11 cellular contexts compared by ENCODE assay signal in the genomic region with DNA sequence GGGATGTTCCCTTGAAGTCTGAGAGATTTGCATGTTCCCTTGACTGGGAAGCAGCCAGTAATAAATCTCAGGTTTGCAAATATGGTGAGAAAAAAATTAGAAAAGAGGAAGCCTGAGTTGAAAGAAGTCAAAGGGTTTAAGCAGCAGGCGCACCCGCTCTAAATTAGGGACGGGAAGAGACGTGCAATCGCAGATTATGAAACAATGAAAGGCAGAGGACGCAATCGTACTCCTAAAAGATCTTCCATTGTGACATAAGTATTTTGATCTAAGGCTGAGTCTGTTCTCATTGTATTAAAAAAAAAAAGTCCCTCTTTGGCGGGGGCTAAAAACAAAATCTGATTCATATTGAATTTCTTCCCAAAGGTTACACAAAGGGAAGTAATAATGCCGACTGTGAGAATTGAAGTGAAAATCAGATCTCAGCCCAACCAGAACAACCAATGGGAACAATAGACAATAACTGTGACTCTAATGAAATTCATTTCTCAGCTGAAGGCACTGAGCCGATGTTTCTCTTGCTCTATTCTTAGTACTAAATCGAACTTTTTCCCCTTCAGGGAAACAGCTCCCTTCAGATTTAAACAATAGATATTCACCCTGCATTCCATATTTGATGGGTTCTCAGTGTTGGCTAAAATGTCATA. TPM values are rescaled to one million over a fixed set of nuclear protein-coding genes. Genes with fewer than 3 reads are reported as not detected.
DNase-seq lines count a peak whose midpoint lies in the region; ATAC-seq, FAIRE-seq and TF ChIP-seq lines count a peak whose summit lies in the region.
"Had no signal": no experiment of that assay in that cellular context is flagged by ENCODE, and none has a peak within 500 bp of the region (broad histone marks: within the 10 kb centered on the region; RNA-seq: fewer than 3 reads in every experiment).

No MANE protein-coding gene starts in this region.

- FAIRE-seq in GM12891 (lab: Jason Lieb, UNC) = peak; percentile 48

- no peaks in the 10 kb centered on the region for H3K9me3 Mint-ChIP-seq in activated CD4-positive, alpha-beta T cell treated with anti-CD3 and anti-CD28 coated beads, Interleukin-2, amount 10 ng/mL, durations not matched to agents 7 days and 5 days
- H3K9me3 Mint-ChIP-seq in activated CD4-positive, alpha-beta memory T cell treated with anti-CD3 and anti-CD28 coated beads for 36 hours = no peaks in the 10 kb centered on the region

- H3K27me3 Mint-ChIP-seq in activated CD4-positive, alpha-beta T cell treated with anti-CD3 and anti-CD28 coated beads, Interleukin-2, amount 10 ng/mL, durations not matched to agents 7 days and 5 days = peaks cover 6% of the 10 kb centered on the region
- no peaks in the 10 kb centered on the region for H3K27me3 Mint-ChIP-seq in activated CD4-positive, alpha-beta memory T cell treated with anti-CD3 and anti-CD28 coated beads for 36 hours

- H3K36me3 Mint-ChIP-seq in activated CD4-positive, alpha-beta T cell treated with anti-CD3 and anti-CD28 coated beads, Interleukin-2, amount 10 ng/mL, durations not matched to agents 7 days and 5 days (ENCODE audit: low read depth) = no peaks in the 10 kb centered on the region
- no peaks in the 10 kb centered on the region for H3K36me3 Mint-ChIP-seq in activated CD4-positive, alpha-beta memory T cell treated with anti-CD3 and anti-CD28 coated beads for 36 hours

- TF ChIP-seq POLR2A in GM12891 (IDR thresholded peaks at IDR 0.05; ENCODE audit: low read depth, low read length) = no peak

- CTCF ChIA-PET in activated CD4-positive, alpha-beta T cell treated with anti-CD3 and anti-CD28 coated beads, Interleukin-2, amount 10 ng/mL, durations not matched to agents 7 days and 5 days (lab: Charles Lee) = no interaction called here
- CTCF ChIA-PET in activated CD4-positive, alpha-beta memory T cell treated with anti-CD3 and anti-CD28 coated beads for 36 hours (lab: Charles Lee) = interaction anchor here (0.8 kb wide), 1 partner anchor 903 kb away, joined by 3 read pairs; no protein-coding TSS in a partner anchor

- DNase-seq in GM12891 (ENCODE audit: insufficient read length, low spot score) (no peak), OCI-M1 (lab: John Stamatoyannopoulos, UW) (peak; percentile 70), fibroblast of gingiva (ENCODE audit: low read depth) (peak; percentile 10), putamen (ENCODE audit: low spot score) (peak; percentile 37)
- no peak for DNase-seq in activated CD4-positive, alpha-beta T cell treated with anti-CD3 and anti-CD28 coated beads, Interleukin-2, amount 10 ng/mL, durations not matched to agents 7 days and 5 days
- no peak for DNase-seq in activated CD4-positive, alpha-beta memory T cell treated with anti-CD3 and anti-CD28 coated beads for 36 hours
- no peak for DNase-seq in activated CD4-positive, CD25-positive, alpha-beta regulatory T cell treated with anti-CD3 and anti-CD28 coated beads, Interleukin-2, amount 50 U/mL, for 72 hours
- DNase-seq: DMS153, H7, NCI-H1417 treated with DMSO at 0.1 percent for 48 hours had no signal

- POLR2A ChIA-PET in activated CD4-positive, alpha-beta T cell treated with anti-CD3 and anti-CD28 coated beads, Interleukin-2, amount 10 ng/mL, durations not matched to agents 7 days and 5 days (lab: Charles Lee) = no interaction called here
- POLR2A ChIA-PET in activated CD4-positive, alpha-beta memory T cell treated with anti-CD3 and anti-CD28 coated beads for 36 hours (lab: Charles Lee) = no interaction called here

- H3K27ac Mint-ChIP-seq in activated CD4-positive, alpha-beta T cell treated with anti-CD3 and anti-CD28 coated beads, Interleukin-2, amount 10 ng/mL, durations not matched to agents 7 days and 5 days = no peak overlapping the region
- H3K27ac Mint-ChIP-seq in activated CD4-positive, alpha-beta memory T cell treated with anti-CD3 and anti-CD28 coated beads for 36 hours = no peak overlapping the region

- ATAC-seq in GM19397 (IDR thresholded peaks at IDR 0.05; ENCODE audit: unreplicated experiment) = no peak

- intact Hi-C loops in activated CD4-positive, alpha-beta memory T cell treated with anti-CD3 and anti-CD28 coated beads for 36 hours (cut with micrococcal nuclease) = no loop called here

- no peak overlapping the region for H3K4me3 Mint-ChIP-seq in activated CD4-positive, alpha-beta T cell treated with anti-CD3 and anti-CD28 coated beads, Interleukin-2, amount 10 ng/mL, durations not matched to agents 7 days and 5 days
- H3K4me3 Mint-ChIP-seq in activated CD4-positive, alpha-beta memory T cell treated with anti-CD3 and anti-CD28 coated beads for 36 hours = no peak overlapping the region

- peaks cover 2% of the 10 kb centered on the region for H3K4me1 Mint-ChIP-seq in activated CD4-positive, alpha-beta T cell treated with anti-CD3 and anti-CD28 coated beads, Interleukin-2, amount 10 ng/mL, durations not matched to agents 7 days and 5 days
- no peaks in the 10 kb centered on the region for H3K4me1 Mint-ChIP-seq in activated CD4-positive, alpha-beta memory T cell treated with anti-CD3 and anti-CD28 coated beads for 36 hours (ENCODE audit: low read depth)

TF ChIP-seq in GM12891, 5 proteins besides CTCF, POLR2A, EP300 and RAD21:
- peak; percentile 75 for TF ChIP-seq SPI1 (IDR thresholded peaks at IDR 0.05; ENCODE audit: low read depth, low read length)
- no peak for TF ChIP-seq TAF1 (IDR thresholded peaks at IDR 0.05; ENCODE audit: low read depth, low read length)
TF ChIP-seq in GM12891: peak in this region for 1.

RNA-seq across cellular contexts. Expression of a gene that starts 28.3 kb away (rescaled TPM):
- polyA plus RNA-seq in GM12891 (2012; ENCODE audit: low read depth, missing spikeins) = 156 TPM
- 10 to 100 TPM; 86.3 to 89.7 TPM for total RNA-seq in activated CD4-positive, alpha-beta T cell treated with anti-CD3 and anti-CD28 coated beads, Interleukin-2, amount 10 ng/mL, durations not matched to agents 7 days and 5 days
- 100 to 1,000 TPM; 205 to 209 TPM for total RNA-seq in activated CD4-positive, alpha-beta memory T cell treated with anti-CD3 and anti-CD28 coated beads for 36 hours

Comparison
In these comparisons a context has a peak if more than half of its experiments do, and no peak if none do; other contexts are left out.
1. DNase-seq: peak in OCI-M1 (single experiment), fibroblast of gingiva (single experiment) and putamen (single experiment); none in GM12891 (single experiment), activated CD4-positive, alpha-beta T cell treated with anti-CD3 and anti-CD28 coated beads, Interleukin-2, amount 10 ng/mL, durations not matched to agents 7 days and 5 days (single experiment), activated CD4-positive, alpha-beta memory T cell treated with anti-CD3 and anti-CD28 coated beads for 36 hours (single experiment) and activated CD4-positive, CD25-positive, alpha-beta regulatory T cell treated with anti-CD3 and anti-CD28 coated beads, Interleukin-2, amount 50 U/mL, for 72 hours (single experiment).